13 cellular contexts compared by ENCODE assay signal in genomic region chr4:2910409-2910808, GRCh38. TPM values are rescaled to one million over a fixed set of nuclear protein-coding genes. Genes with fewer than 3 reads are reported as not detected.
DNase-seq lines count a peak whose midpoint lies in the region; ATAC-seq and TF ChIP-seq lines count a peak whose summit lies in the region.
"Had no signal": no experiment of that assay in that cellular context is flagged by ENCODE, and none has a peak within 500 bp of the region (broad histone marks: within the 10 kb centered on the region; RNA-seq: fewer than 3 reads in every experiment).

No MANE protein-coding gene starts in this region.

- CTCF ChIA-PET in OCI-LY7 (lab: Charles Lee; ENCODE audit: unreplicated experiment): interaction anchor here (0.5 kb wide), 1 partner anchor 138 kb away, joined by 3 read pairs; no protein-coding TSS in a partner anchor

- H3K4me1 Mint-ChIP-seq in activated naive CD8-positive, alpha-beta T cell treated with anti-CD3 and anti-CD28 coated beads for 36 hours: peaks cover 27% of the 10 kb centered on the region
- H3K4me1 Mint-ChIP-seq in activated naive CD8-positive, alpha-beta T cell treated with anti-CD3 and anti-CD28 coated beads, Interleukin-2, amount 50 U/mL, for 24 hours: peaks cover 34% of the 10 kb centered on the region
- peaks cover 21% of the 10 kb centered on the region for H3K4me1 Mint-ChIP-seq in endothelial cell (ENCODE audit: unreplicated experiment)

- TF ChIP-seq EP300 in transverse colon (IDR thresholded peaks at IDR 0.05; ENCODE audit: low read depth): no peak

- WGBS in psoas muscle, 3 donors: 79 to 81% (median 81%) methylated on average over 7 of the region's 7 CpGs
- 86% methylated on average over 7 of the region's 7 CpGs; no CpG with 5 or more reads in 1 of the 2 donors for WGBS in transverse colon (ENCODE audit: low coverage in 1 of 2), 2 donors

- no TSS peak for BruUV-seq in OCI-LY7 (replicated peaks; lab: Mats Ljungman, UMichigan)

- H3K27ac ChIP-seq in OCI-LY7 (ENCODE audit: low read depth, low read length, poor library complexity, severe bottlenecking) (no peak overlapping the region), psoas muscle (no peak overlapping the region), transverse colon (no peak overlapping the region)
- H3K27ac ChIP-seq: parathyroid adenoma, tibial artery had no signal

- H3K4me1 ChIP-seq in OCI-LY7 (ENCODE audit: insufficient read depth, low read length, poor library complexity, severe bottlenecking) (no peaks in the 10 kb centered on the region), psoas muscle (no peaks in the 10 kb centered on the region), transverse colon (peaks cover 0 to 13% (median 0%) of the 10 kb centered on the region in 4 donors)
- H3K4me1 ChIP-seq: parathyroid adenoma had no signal

- H3K36me3 ChIP-seq in OCI-LY7 (ENCODE audit: insufficient read depth, low read length) (peaks cover 27% of the 10 kb centered on the region; the same call in 1 of the 2 replicates), psoas muscle (ENCODE audit: insufficient read depth in 1 of 2, low read depth in 1 of 2) (peaks cover 7 to 100% of the 10 kb centered on the region in 2 donors), transverse colon (peaks cover 0 to 61% (median 19%) of the 10 kb centered on the region in 4 donors)

- H4K20me1 ChIP-seq in OCI-LY7 (ENCODE audit: insufficient read depth, low read length): no peaks in the 10 kb centered on the region

- in situ Hi-C loops in transverse colon (cut with MboI; ENCODE audit: low pct_ligation_motif_present in 1 of 4, low pct_unique_long_range_greater_than_20kb in 1 of 4, low sequenced_read_pairs in 3 of 4): no loop called here

- H3K27ac Mint-ChIP-seq in activated naive CD8-positive, alpha-beta T cell treated with anti-CD3 and anti-CD28 coated beads for 36 hours: peak overlapping the region; percentile 45
- no peak overlapping the region for H3K27ac Mint-ChIP-seq in activated naive CD8-positive, alpha-beta T cell treated with anti-CD3 and anti-CD28 coated beads, Interleukin-2, amount 50 U/mL, for 24 hours
- H3K27ac Mint-ChIP-seq in endothelial cell (ENCODE audit: unreplicated experiment): no peak overlapping the region

- H3K27me3 Mint-ChIP-seq in activated naive CD8-positive, alpha-beta T cell treated with anti-CD3 and anti-CD28 coated beads for 36 hours: no peaks in the 10 kb centered on the region
- no peaks in the 10 kb centered on the region for H3K27me3 Mint-ChIP-seq in activated naive CD8-positive, alpha-beta T cell treated with anti-CD3 and anti-CD28 coated beads, Interleukin-2, amount 50 U/mL, for 24 hours
- H3K27me3 Mint-ChIP-seq in endothelial cell (ENCODE audit: unreplicated experiment): no peaks in the 10 kb centered on the region

- DNase-seq in activated naive CD8-positive, alpha-beta T cell treated with anti-CD3 and anti-CD28 coated beads for 36 hours: no peak
- DNase-seq in activated naive CD8-positive, alpha-beta T cell treated with anti-CD3 and anti-CD28 coated beads, Interleukin-2, amount 50 U/mL, for 24 hours: no peak
- DNase-seq in OCI-LY7 (ENCODE audit: low spot score) (peak; percentile 18), dermis blood vessel endothelial cell (peak; percentile 19), psoas muscle (no peak), endothelial cell (ENCODE audit: low spot score) (no peak), transverse colon (no peak)
- DNase-seq: NCI-H1930, NCI-H82, SK-N-SH, tibial artery had no signal

- POLR2A ChIA-PET in OCI-LY7 (lab: Charles Lee): no interaction called here

- H3K4me2 ChIP-seq in OCI-LY7 (ENCODE audit: low read length): no peak overlapping the region
- H3K4me2 ChIP-seq: SK-N-SH had no signal

- TF ChIP-seq POLR2A in transverse colon (IDR thresholded peaks at IDR 0.05): no peak

- no peaks in the 10 kb centered on the region for H3K9me3 ChIP-seq in OCI-LY7 (ENCODE audit: low read length)
- H3K9me3 ChIP-seq in psoas muscle: no peaks in the 10 kb centered on the region
- no peaks in the 10 kb centered on the region for H3K9me3 ChIP-seq in transverse colon
- H3K9me3 ChIP-seq: SK-N-SH, tibial artery had no signal

- H3K4me3 ChIP-seq in OCI-LY7 (ENCODE audit: low read depth, low read length, poor library complexity, severe bottlenecking) (no peak overlapping the region), psoas muscle (no peak overlapping the region), transverse colon (no peak overlapping the region)
- H3K4me3 ChIP-seq: tibial artery had no signal

- no peak overlapping the region for H3K4me3 Mint-ChIP-seq in activated naive CD8-positive, alpha-beta T cell treated with anti-CD3 and anti-CD28 coated beads for 36 hours
- H3K4me3 Mint-ChIP-seq in activated naive CD8-positive, alpha-beta T cell treated with anti-CD3 and anti-CD28 coated beads, Interleukin-2, amount 50 U/mL, for 24 hours: no peak overlapping the region
- no peak overlapping the region for H3K4me3 Mint-ChIP-seq in endothelial cell (ENCODE audit: unreplicated experiment)

- H3K27me3 ChIP-seq in psoas muscle (ENCODE audit: insufficient read depth in 3 of 3, low read length in 2 of 3): no peaks in the 10 kb centered on the region
- no peaks in the 10 kb centered on the region for H3K27me3 ChIP-seq in transverse colon
- H3K27me3 ChIP-seq: tibial artery had no signal

- no peak for ATAC-seq in activated naive CD8-positive, alpha-beta T cell treated with anti-CD3 and anti-CD28 coated beads, Interleukin-2, amount 50 U/mL, for 24 hours
- ATAC-seq in psoas muscle (peak in 3 of 4 donors; percentile 25 to 45 (median 38)), GM21786 (IDR thresholded peaks at IDR 0.05; ENCODE audit: unreplicated experiment) (no peak)

- intact Hi-C loops in OCI-LY7 (cut with micrococcal nuclease; ENCODE audit: unreplicated experiment) (no loop called here), psoas muscle (cut with DNase I) (no loop called here), transverse colon (cut with DNase I; ENCODE audit: low total_unique reads) (no loop called here)

- TF ChIP-seq CTCF in OCI-LY7 (conservative IDR thresholded peaks at IDR 0.05; ENCODE audit: low read length) (peak; percentile 47), psoas muscle (IDR thresholded peaks at IDR 0.05) (no peak), endothelial cell (IDR thresholded peaks at IDR 0.05; ENCODE audit: unreplicated experiment) (no peak), transverse colon (IDR thresholded peaks at IDR 0.05) (no peak)

- no peaks in the 10 kb centered on the region for H3K9me3 Mint-ChIP-seq in activated naive CD8-positive, alpha-beta T cell treated with anti-CD3 and anti-CD28 coated beads for 36 hours
- no peaks in the 10 kb centered on the region for H3K9me3 Mint-ChIP-seq in activated naive CD8-positive, alpha-beta T cell treated with anti-CD3 and anti-CD28 coated beads, Interleukin-2, amount 50 U/mL, for 24 hours
- H3K9me3 Mint-ChIP-seq in endothelial cell (ENCODE audit: unreplicated experiment): no peaks in the 10 kb centered on the region

- H3K36me3 Mint-ChIP-seq in activated naive CD8-positive, alpha-beta T cell treated with anti-CD3 and anti-CD28 coated beads for 36 hours: peaks cover 26% of the 10 kb centered on the region
- peaks cover 25% of the 10 kb centered on the region for H3K36me3 Mint-ChIP-seq in activated naive CD8-positive, alpha-beta T cell treated with anti-CD3 and anti-CD28 coated beads, Interleukin-2, amount 50 U/mL, for 24 hours (ENCODE audit: low read depth)
- H3K36me3 Mint-ChIP-seq in endothelial cell (ENCODE audit: low read depth, unreplicated experiment): peaks cover 61% of the 10 kb centered on the region

- H3K9me2 ChIP-seq in OCI-LY7 (ENCODE audit: insufficient read depth, low read length): no peaks in the 10 kb centered on the region
- H3K9me2 ChIP-seq: SK-N-SH had no signal

- H2AFZ ChIP-seq in OCI-LY7 (ENCODE audit: low read length): no peak overlapping the region
- H2AFZ ChIP-seq: parathyroid adenoma had no signal

- H3K79me2 ChIP-seq in OCI-LY7 (ENCODE audit: insufficient read depth, low read depth, low read length): no peaks in the 10 kb centered on the region

RNA-seq across cellular contexts. Expression of gene NOP14, which starts 52.8 kb away (rescaled TPM):
- total RNA-seq in activated naive CD8-positive, alpha-beta T cell treated with anti-CD3 and anti-CD28 coated beads for 36 hours: 100 to 1,000 TPM in 1 of 2 experiments, 10 to 100 TPM in 1; 99.1 to 102 TPM
- total RNA-seq in OCI-LY7 (2014; rRNA removed; shearing (Covaris generic)): 31.7 and 35.9 TPM in 2 replicates
- total RNA-seq in OCI-LY7 (2022) (56.7 and 66.2 TPM in 2 replicates), dermis blood vessel endothelial cell (18.5 and 32.4 TPM in 2 replicates), psoas muscle (10 to 100 TPM; 28.0 to 45.1 (median 43.9) TPM), endothelial cell (ENCODE audit: unreplicated experiment) (22.9 TPM), transverse colon (10 to 100 TPM in 2 of 4 donors, 1 to 10 TPM in 2; 8.6 to 43.0 (median 12.8) TPM)
- polyA plus RNA-seq in psoas muscle: 10 to 100 TPM; 24.7 to 48.1 (median 45.0) TPM

RNA-seq across cellular contexts. Expression of gene GRK4, which starts 53.0 kb away (rescaled TPM):
- total RNA-seq in activated naive CD8-positive, alpha-beta T cell treated with anti-CD3 and anti-CD28 coated beads for 36 hours: 1 to 10 TPM; 2.6 to 3.2 TPM
- total RNA-seq in OCI-LY7 (2014; rRNA removed; shearing (Covaris generic)): 5.3 and 6.5 TPM in 2 replicates
- total RNA-seq in OCI-LY7 (2022): 8.9 and 9.1 TPM in 2 replicates
- 3.4 and 4.4 TPM in 2 replicates for total RNA-seq in dermis blood vessel endothelial cell
- total RNA-seq in psoas muscle: 1 to 10 TPM; 5.9 to 7.9 (median 6.9) TPM
- 1 to 10 TPM; 5.8 to 9.2 (median 6.6) TPM for polyA plus RNA-seq in psoas muscle
- total RNA-seq in endothelial cell (ENCODE audit: unreplicated experiment): 5.9 TPM
- 1 to 10 TPM; 2.5 to 7.9 (median 4.1) TPM for total RNA-seq in transverse colon

Comparison
In these comparisons a context has a peak if more than half of its experiments do, and no peak if none do; other contexts are left out.
1. DNase-seq: peak in OCI-LY7 (single experiment) and dermis blood vessel endothelial cell (single experiment); none in activated naive CD8-positive, alpha-beta T cell treated with anti-CD3 and anti-CD28 coated beads for 36 hours (single experiment), activated naive CD8-positive, alpha-beta T cell treated with anti-CD3 and anti-CD28 coated beads, Interleukin-2, amount 50 U/mL, for 24 hours (single experiment), psoas muscle (0 of 2), endothelial cell (single experiment) and transverse colon (single experiment).
2. ATAC-seq: peak in psoas muscle (3 of 4); none in activated naive CD8-positive, alpha-beta T cell treated with anti-CD3 and anti-CD28 coated beads, Interleukin-2, amount 50 U/mL, for 24 hours (single experiment) and GM21786 (single experiment).